Comparison of ENCODE assay signal across 26 cellular contexts in the genomic region with DNA sequence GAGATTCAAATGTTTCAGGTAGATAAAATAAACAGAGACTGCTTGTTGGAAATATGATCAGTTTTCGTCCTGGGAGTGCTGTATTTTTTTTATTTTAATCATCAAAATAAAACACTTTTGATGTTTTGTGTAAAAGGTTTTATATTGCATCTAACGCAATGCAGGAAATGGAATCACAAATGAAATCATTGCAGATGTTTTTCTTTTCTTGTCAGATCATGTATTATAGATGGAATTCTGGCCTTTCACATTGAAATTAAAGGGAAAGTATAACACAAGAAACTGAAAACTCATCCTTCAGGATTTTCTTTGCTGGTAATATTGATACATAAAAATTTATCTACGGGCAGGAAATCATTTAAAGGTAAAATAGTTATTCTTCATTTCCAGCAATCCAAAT.
DNase-seq lines count a peak whose midpoint lies in the region; ATAC-seq and TF ChIP-seq lines count a peak whose summit lies in the region.
"Had no signal": no experiment of that assay in that cellular context is flagged by ENCODE, and none has a peak within 500 bp of the region (broad histone marks: within the 10 kb centered on the region; RNA-seq: fewer than 3 reads in every experiment).

No MANE protein-coding gene starts in this region.

- H3K27ac ChIP-seq in GM23248 (peak overlapping the region; percentile 18; the same call in 1 of the 2 replicates), neural progenitor cell (no peak overlapping the region)
- H3K27ac ChIP-seq: lower lobe of right lung, transverse colon had no signal

- ATAC-seq in GM21717 (IDR thresholded peaks at IDR 0.05; ENCODE audit: unreplicated experiment) (no peak), GM21528 (IDR thresholded peaks at IDR 0.05; ENCODE audit: low FRiP score, unreplicated experiment) (no peak), HG02610 (IDR thresholded peaks at IDR 0.05; ENCODE audit: unreplicated experiment) (no peak)
- ATAC-seq: CD8-positive, alpha-beta T cell; lower lobe of right lung; T-cell had no signal

- no peaks in the 10 kb centered on the region for H3K27me3 Mint-ChIP-seq in neural progenitor cell (ENCODE audit: insufficient read depth, low read depth)
- H3K27me3 Mint-ChIP-seq: activated CD4-positive, alpha-beta memory T cell treated with anti-CD3 and anti-CD28 coated beads, Interleukin-2, amount 10 ng/mL, durations not matched to agents 7 days and 5 days; activated naive CD8-positive, alpha-beta T cell; IgD-negative memory B cell; T-cell had no signal

- no peaks in the 10 kb centered on the region for H3F3A ChIP-seq in GM23248 (ENCODE audit: insufficient read depth)
- H3F3A ChIP-seq in neural progenitor cell (ENCODE audit: low read depth) = no peaks in the 10 kb centered on the region

- H3K4me2 ChIP-seq in GM23248 (ENCODE audit: unreplicated experiment) (peak overlapping the region; percentile 84), neural progenitor cell (no peak overlapping the region)

- no peak overlapping the region for H3K27ac Mint-ChIP-seq in neural progenitor cell
- H3K27ac Mint-ChIP-seq: activated CD4-positive, alpha-beta memory T cell treated with anti-CD3 and anti-CD28 coated beads, Interleukin-2, amount 10 ng/mL, durations not matched to agents 7 days and 5 days; activated naive CD8-positive, alpha-beta T cell; activated T-helper 2 cell treated with anti-CD3 and anti-CD28 coated beads, Interferon-gamma antibody, Interleukin-2, Interleukin-4, amounts not matched to agents 10 μg/mL and 5 μg/mL and 100 μg/mL, durations not matched to agents 14 hours and 24 hours and 36 hours; CD8-positive, alpha-beta T cell; IgD-negative memory B cell; T-cell had no signal

- peaks cover 9% of the 10 kb centered on the region for H3K4me1 Mint-ChIP-seq in neural progenitor cell
- H3K4me1 Mint-ChIP-seq: activated CD4-positive, alpha-beta memory T cell treated with anti-CD3 and anti-CD28 coated beads, Interleukin-2, amount 10 ng/mL, durations not matched to agents 7 days and 5 days; IgD-negative memory B cell; neural crest cell; T-cell had no signal

- DNase-seq in GM23248 (peak; percentile 20), NCI-H69 (lab: John Stamatoyannopoulos, UW) (peak; percentile 38), choroid plexus epithelial cell (ENCODE audit: low read depth) (peak; percentile 27), neural progenitor cell (ENCODE audit: low spot score) (no peak)
- DNase-seq: activated CD4-positive, alpha-beta memory T cell treated with anti-CD3 and anti-CD28 coated beads, Interleukin-2, amount 10 ng/mL, durations not matched to agents 7 days and 5 days; CD8-positive, alpha-beta T cell; cerebellar nuclear complex; DND-41; erythroblast; H7; kidney; lower lobe of right lung; NCI-H2081 treated with DMSO at 0.1 percent for 48 hours; NCI-H446; OCI-M1; posterior cingulate gyrus; SHP77 treated with DMSO at 0.1 percent for 48 hours; T-cell; transverse colon had no signal

- in situ Hi-C loops in GM23248 (cut with MboI) = no loop called here

- H3K9me3 ChIP-seq in GM23248 (ENCODE audit: low read depth) = no peaks in the 10 kb centered on the region
- no peaks in the 10 kb centered on the region for H3K9me3 ChIP-seq in neural progenitor cell (ENCODE audit: low read depth)
- H3K9me3 ChIP-seq: lower lobe of right lung, transverse colon had no signal

- H3K9me3 Mint-ChIP-seq in neural progenitor cell = no peaks in the 10 kb centered on the region
- H3K9me3 Mint-ChIP-seq: activated CD4-positive, alpha-beta memory T cell treated with anti-CD3 and anti-CD28 coated beads, Interleukin-2, amount 10 ng/mL, durations not matched to agents 7 days and 5 days; activated T-helper 2 cell treated with anti-CD3 and anti-CD28 coated beads, Interferon-gamma antibody, Interleukin-2, Interleukin-4, amounts not matched to agents 10 μg/mL and 5 μg/mL and 100 μg/mL, durations not matched to agents 14 hours and 24 hours and 36 hours; CD8-positive, alpha-beta T cell; IgD-negative memory B cell; neural crest cell; T-cell had no signal

- peak overlapping the region; percentile 61 for H3K4me3 ChIP-seq in GM23248
- peak overlapping the region; percentile 23 for H3K4me3 ChIP-seq in choroid plexus epithelial cell (ENCODE audit: low read depth, low read length)
- no peak overlapping the region for H3K4me3 ChIP-seq in neural progenitor cell
- H3K4me3 ChIP-seq: lower lobe of right lung, transverse colon had no signal

- no peaks in the 10 kb centered on the region for H3K79me2 ChIP-seq in GM23248 (ENCODE audit: insufficient read depth)
- H3K79me2 ChIP-seq in neural progenitor cell (ENCODE audit: low read depth) = no peaks in the 10 kb centered on the region

- peak overlapping the region; percentile 80 for H2AFZ ChIP-seq in GM23248
- peak overlapping the region; percentile 4 for H2AFZ ChIP-seq in neural progenitor cell (replicated peaks)

- H4K20me1 ChIP-seq in GM23248 (ENCODE audit: insufficient read depth) (no peaks in the 10 kb centered on the region), neural progenitor cell (ENCODE audit: low read depth) (no peaks in the 10 kb centered on the region)

- 19 to 27% methylated on average over 3 of the region's 3 CpGs for WGBS in GM23248 (ENCODE audit: low coverage in 1 of 2, low lambda C conversion rate in 2 of 2, missing lambda C conversion rate in 2 of 2), 2 experiments

- no peak overlapping the region for H3K4me3 Mint-ChIP-seq in neural progenitor cell
- H3K4me3 Mint-ChIP-seq: activated CD4-positive, alpha-beta memory T cell treated with anti-CD3 and anti-CD28 coated beads, Interleukin-2, amount 10 ng/mL, durations not matched to agents 7 days and 5 days; activated naive CD8-positive, alpha-beta T cell; CD8-positive, alpha-beta T cell; IgD-negative memory B cell; neural crest cell; T-cell had no signal

- no peaks in the 10 kb centered on the region for H3K9me2 ChIP-seq in GM23248 (ENCODE audit: insufficient read depth)

- peak overlapping the region; percentile 59 for H3K9ac ChIP-seq in GM23248
- H3K9ac ChIP-seq in neural progenitor cell = no peak overlapping the region

- TF ChIP-seq CTCF in choroid plexus epithelial cell (conservative IDR thresholded peaks at IDR 0.05; ENCODE audit: low read depth, low read length) (no peak), neural progenitor cell (IDR thresholded peaks at IDR 0.05) (no peak)

- H3K4me1 ChIP-seq in GM23248 (ENCODE audit: insufficient read depth) = peaks cover 28% of the 10 kb centered on the region
- no peaks in the 10 kb centered on the region for H3K4me1 ChIP-seq in neural progenitor cell
- H3K4me1 ChIP-seq: lower lobe of right lung, transverse colon had no signal

- H3K27me3 ChIP-seq in GM23248 (replicated peaks; ENCODE audit: insufficient read depth) (no peaks in the 10 kb centered on the region), neural progenitor cell (no peaks in the 10 kb centered on the region)
- H3K27me3 ChIP-seq: transverse colon had no signal

- no peaks in the 10 kb centered on the region for H3K36me3 ChIP-seq in GM23248 (ENCODE audit: low read depth)
- no peaks in the 10 kb centered on the region for H3K36me3 ChIP-seq in neural progenitor cell
- H3K36me3 ChIP-seq: lower lobe of right lung, transverse colon had no signal

- H3K36me3 Mint-ChIP-seq in neural progenitor cell = no peaks in the 10 kb centered on the region
- H3K36me3 Mint-ChIP-seq: activated naive CD8-positive, alpha-beta T cell; CD8-positive, alpha-beta T cell; IgD-negative memory B cell; T-cell had no signal
